ENCODE assay signal across 1 cellular context in the genomic region with DNA sequence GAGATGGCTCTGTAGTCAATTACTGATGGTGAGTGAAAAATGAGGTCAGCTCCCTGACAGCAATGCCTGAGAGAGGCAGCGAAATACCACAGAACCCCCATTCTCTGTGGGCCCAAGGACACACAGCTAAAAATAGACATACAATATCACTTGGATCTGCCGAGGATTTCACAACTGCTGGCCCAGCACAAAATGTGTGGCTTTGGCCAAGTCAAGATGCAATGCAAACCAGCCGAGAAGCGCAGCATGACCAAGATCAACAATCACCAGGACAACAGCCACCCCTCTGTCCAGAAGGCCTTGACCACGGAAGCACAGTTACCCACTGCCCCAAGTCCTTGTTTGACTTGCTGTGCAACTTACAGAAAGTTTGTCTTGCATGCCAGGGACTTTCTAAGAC.
TF ChIP-seq lines count a peak whose summit lies in the region.

No MANE protein-coding gene starts in this region.

TF ChIP-seq in HepG2, 621 proteins besides CTCF, POLR2A, EP300 and RAD21 (continues in another document):
- peak; percentile 72; the same call in 1 of the 2 replicates for TF ChIP-seq ZMYM3 (CRISPR knock-in tag; IDR thresholded peaks at IDR 0.05)
- no peak for TF ChIP-seq SNRNP70 (IDR thresholded peaks at IDR 0.05; ENCODE audit: low read depth, low read length)
- no peak for TF ChIP-seq NR1H2 (CRISPR knock-in tag; IDR thresholded peaks at IDR 0.05; ENCODE audit: borderline replicate concordance, low read depth)
- peak; percentile 78 for TF ChIP-seq CEBPG (CRISPR knock-in tag; IDR thresholded peaks at IDR 0.05)
- TF ChIP-seq, protein P1, sequence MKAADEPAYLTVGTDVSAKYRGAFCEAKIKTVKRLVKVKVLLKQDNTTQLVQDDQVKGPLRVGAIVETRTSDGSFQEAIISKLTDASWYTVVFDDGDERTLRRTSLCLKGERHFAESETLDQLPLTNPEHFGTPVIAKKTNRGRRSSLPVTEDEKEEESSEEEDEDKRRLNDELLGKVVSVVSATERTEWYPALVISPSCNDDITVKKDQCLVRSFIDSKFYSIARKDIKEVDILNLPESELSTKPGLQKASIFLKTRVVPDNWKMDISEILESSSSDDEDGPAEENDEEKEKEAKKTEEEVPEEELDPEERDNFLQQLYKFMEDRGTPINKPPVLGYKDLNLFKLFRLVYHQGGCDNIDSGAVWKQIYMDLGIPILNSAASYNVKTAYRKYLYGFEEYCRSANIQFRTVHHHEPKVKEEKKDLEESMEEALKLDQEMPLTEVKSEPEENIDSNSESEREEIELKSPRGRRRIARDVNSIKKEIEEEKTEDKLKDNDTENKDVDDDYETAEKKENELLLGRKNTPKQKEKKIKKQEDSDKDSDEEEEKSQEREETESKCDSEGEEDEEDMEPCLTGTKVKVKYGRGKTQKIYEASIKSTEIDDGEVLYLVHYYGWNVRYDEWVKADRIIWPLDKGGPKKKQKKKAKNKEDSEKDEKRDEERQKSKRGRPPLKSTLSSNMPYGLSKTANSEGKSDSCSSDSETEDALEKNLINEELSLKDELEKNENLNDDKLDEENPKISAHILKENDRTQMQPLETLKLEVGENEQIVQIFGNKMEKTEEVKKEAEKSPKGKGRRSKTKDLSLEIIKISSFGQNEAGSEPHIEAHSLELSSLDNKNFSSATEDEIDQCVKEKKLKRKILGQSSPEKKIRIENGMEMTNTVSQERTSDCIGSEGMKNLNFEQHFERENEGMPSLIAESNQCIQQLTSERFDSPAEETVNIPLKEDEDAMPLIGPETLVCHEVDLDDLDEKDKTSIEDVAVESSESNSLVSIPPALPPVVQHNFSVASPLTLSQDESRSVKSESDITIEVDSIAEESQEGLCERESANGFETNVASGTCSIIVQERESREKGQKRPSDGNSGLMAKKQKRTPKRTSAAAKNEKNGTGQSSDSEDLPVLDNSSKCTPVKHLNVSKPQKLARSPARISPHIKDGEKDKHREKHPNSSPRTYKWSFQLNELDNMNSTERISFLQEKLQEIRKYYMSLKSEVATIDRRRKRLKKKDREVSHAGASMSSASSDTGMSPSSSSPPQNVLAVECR (CRISPR knock-in tag; IDR thresholded peaks at IDR 0.05; ENCODE audit: borderline replicate concordance), result peak; percentile 44; the same call in 1 of the 2 replicates
- TF ChIP-seq, protein P2, sequence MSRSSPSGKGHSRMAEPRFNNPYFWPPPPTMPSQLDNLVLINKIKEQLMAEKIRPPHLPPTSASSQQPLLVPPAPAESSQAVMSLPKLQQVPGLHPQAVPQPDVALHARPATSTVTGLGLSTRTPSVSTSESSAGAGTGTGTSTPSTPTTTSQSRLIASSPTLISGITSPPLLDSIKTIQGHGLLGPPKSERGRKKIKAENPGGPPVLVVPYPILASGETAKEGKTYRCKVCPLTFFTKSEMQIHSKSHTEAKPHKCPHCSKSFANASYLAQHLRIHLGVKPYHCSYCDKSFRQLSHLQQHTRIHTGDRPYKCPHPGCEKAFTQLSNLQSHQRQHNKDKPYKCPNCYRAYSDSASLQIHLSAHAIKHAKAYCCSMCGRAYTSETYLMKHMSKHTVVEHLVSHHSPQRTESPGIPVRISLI (CRISPR knock-in tag; IDR thresholded peaks at IDR 0.05; ENCODE audit: borderline replicate concordance), result 0 out of 2 replicates have a peak, but pooled peaks have one; percentile 23
- no peak for TF ChIP-seq JUN (CRISPR knock-in tag; IDR thresholded peaks at IDR 0.05)
- TF ChIP-seq THAP9 (CRISPR knock-in tag; IDR thresholded peaks at IDR 0.05; ENCODE audit: borderline replicate concordance), result no peak
- peak; percentile 69 for TF ChIP-seq SKIL (CRISPR knock-in tag; IDR thresholded peaks at IDR 0.05; ENCODE audit: borderline replicate concordance)
- no peak for TF ChIP-seq HDAC6 (IDR thresholded peaks at IDR 0.05; ENCODE audit: low read depth, low read length)
- TF ChIP-seq HNRNPL (IDR thresholded peaks at IDR 0.05; ENCODE audit: low read depth, low read length), result no peak
- TF ChIP-seq TBX2 (CRISPR knock-in tag; IDR thresholded peaks at IDR 0.05; ENCODE audit: borderline replicate concordance), result peak; percentile 67; the same call in 1 of the 2 replicates
- TF ChIP-seq, protein P3, sequence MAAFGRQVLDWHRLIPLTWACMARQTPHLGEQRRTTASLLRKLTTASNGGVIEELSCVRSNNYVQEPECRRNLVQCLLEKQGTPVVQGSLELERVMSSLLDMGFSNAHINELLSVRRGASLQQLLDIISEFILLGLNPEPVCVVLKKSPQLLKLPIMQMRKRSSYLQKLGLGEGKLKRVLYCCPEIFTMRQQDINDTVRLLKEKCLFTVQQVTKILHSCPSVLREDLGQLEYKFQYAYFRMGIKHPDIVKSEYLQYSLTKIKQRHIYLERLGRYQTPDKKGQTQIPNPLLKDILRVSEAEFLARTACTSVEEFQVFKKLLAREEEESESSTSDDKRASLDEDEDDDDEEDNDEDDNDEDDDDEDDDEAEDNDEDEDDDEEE (CRISPR knock-in tag; IDR thresholded peaks at IDR 0.05), result no peak
- TF ChIP-seq, protein P4, sequence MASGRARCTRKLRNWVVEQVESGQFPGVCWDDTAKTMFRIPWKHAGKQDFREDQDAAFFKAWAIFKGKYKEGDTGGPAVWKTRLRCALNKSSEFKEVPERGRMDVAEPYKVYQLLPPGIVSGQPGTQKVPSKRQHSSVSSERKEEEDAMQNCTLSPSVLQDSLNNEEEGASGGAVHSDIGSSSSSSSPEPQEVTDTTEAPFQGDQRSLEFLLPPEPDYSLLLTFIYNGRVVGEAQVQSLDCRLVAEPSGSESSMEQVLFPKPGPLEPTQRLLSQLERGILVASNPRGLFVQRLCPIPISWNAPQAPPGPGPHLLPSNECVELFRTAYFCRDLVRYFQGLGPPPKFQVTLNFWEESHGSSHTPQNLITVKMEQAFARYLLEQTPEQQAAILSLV (CRISPR knock-in tag; IDR thresholded peaks at IDR 0.05; ENCODE audit: borderline replicate concordance), result no peak
- TF ChIP-seq NFKBIZ (CRISPR knock-in tag; IDR thresholded peaks at IDR 0.05), result peak; percentile 54; the same call in 1 of the 2 replicates
- TF ChIP-seq, protein P5, sequence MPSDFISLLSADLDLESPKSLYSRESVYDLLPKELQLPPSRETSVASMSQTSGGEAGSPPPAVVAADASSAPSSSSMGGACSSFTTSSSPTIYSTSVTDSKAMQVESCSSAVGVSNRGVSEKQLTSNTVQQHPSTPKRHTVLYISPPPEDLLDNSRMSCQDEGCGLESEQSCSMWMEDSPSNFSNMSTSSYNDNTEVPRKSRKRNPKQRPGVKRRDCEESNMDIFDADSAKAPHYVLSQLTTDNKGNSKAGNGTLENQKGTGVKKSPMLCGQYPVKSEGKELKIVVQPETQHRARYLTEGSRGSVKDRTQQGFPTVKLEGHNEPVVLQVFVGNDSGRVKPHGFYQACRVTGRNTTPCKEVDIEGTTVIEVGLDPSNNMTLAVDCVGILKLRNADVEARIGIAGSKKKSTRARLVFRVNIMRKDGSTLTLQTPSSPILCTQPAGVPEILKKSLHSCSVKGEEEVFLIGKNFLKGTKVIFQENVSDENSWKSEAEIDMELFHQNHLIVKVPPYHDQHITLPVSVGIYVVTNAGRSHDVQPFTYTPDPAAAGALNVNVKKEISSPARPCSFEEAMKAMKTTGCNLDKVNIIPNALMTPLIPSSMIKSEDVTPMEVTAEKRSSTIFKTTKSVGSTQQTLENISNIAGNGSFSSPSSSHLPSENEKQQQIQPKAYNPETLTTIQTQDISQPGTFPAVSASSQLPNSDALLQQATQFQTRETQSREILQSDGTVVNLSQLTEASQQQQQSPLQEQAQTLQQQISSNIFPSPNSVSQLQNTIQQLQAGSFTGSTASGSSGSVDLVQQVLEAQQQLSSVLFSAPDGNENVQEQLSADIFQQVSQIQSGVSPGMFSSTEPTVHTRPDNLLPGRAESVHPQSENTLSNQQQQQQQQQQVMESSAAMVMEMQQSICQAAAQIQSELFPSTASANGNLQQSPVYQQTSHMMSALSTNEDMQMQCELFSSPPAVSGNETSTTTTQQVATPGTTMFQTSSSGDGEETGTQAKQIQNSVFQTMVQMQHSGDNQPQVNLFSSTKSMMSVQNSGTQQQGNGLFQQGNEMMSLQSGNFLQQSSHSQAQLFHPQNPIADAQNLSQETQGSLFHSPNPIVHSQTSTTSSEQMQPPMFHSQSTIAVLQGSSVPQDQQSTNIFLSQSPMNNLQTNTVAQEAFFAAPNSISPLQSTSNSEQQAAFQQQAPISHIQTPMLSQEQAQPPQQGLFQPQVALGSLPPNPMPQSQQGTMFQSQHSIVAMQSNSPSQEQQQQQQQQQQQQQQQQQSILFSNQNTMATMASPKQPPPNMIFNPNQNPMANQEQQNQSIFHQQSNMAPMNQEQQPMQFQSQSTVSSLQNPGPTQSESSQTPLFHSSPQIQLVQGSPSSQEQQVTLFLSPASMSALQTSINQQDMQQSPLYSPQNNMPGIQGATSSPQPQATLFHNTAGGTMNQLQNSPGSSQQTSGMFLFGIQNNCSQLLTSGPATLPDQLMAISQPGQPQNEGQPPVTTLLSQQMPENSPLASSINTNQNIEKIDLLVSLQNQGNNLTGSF (CRISPR knock-in tag; IDR thresholded peaks at IDR 0.05), result no peak
- peak; percentile 80 for TF ChIP-seq ARID5B (CRISPR knock-in tag; IDR thresholded peaks at IDR 0.05)
- TF ChIP-seq KDM4B (CRISPR knock-in tag; IDR thresholded peaks at IDR 0.05), result no peak
- TF ChIP-seq ZBTB3 (CRISPR knock-in tag; IDR thresholded peaks at IDR 0.05; ENCODE audit: borderline replicate concordance, low read depth), result no peak
- no peak for TF ChIP-seq JDP2 (CRISPR knock-in tag; IDR thresholded peaks at IDR 0.05; ENCODE audit: borderline replicate concordance)
- TF ChIP-seq ZNF350 (CRISPR knock-in tag; IDR thresholded peaks at IDR 0.05; ENCODE audit: borderline replicate concordance, low read depth), result peak; percentile 60; the same call in 1 of the 2 replicates
- TF ChIP-seq MTA1 (CRISPR knock-in tag; IDR thresholded peaks at IDR 0.05; ENCODE audit: borderline replicate concordance), result peak; percentile 84
- no peak for TF ChIP-seq PCBP1 (IDR thresholded peaks at IDR 0.05; ENCODE audit: borderline replicate concordance, low read depth, low read length)
- TF ChIP-seq GPN1 (CRISPR knock-in tag; IDR thresholded peaks at IDR 0.05; ENCODE audit: borderline replicate concordance), result no peak
- no peak for TF ChIP-seq CREBL2 (CRISPR knock-in tag; IDR thresholded peaks at IDR 0.05; ENCODE audit: borderline replicate concordance)
- no peak for TF ChIP-seq ZFP1 (CRISPR knock-in tag; IDR thresholded peaks at IDR 0.05)
- TF ChIP-seq ISL2 (CRISPR knock-in tag; IDR thresholded peaks at IDR 0.05), result peak; percentile 69; the same call in 1 of the 2 replicates
- TF ChIP-seq TCF12 (IDR thresholded peaks at IDR 0.05), result no peak
- no peak for TF ChIP-seq TCF12 (CRISPR knock-in tag; IDR thresholded peaks at IDR 0.05)
